22 cellular contexts compared by ENCODE assay signal in genomic region chr14:64728106-64728505, GRCh38. TPM values are rescaled to one million over a fixed set of nuclear protein-coding genes. Genes with fewer than 3 reads are reported as not detected.
DNase-seq lines count a peak whose midpoint lies in the region; ATAC-seq and TF ChIP-seq lines count a peak whose summit lies in the region.
"Had no signal": no experiment of that assay in that cellular context is flagged by ENCODE, and none has a peak within 500 bp of the region (broad histone marks: within the 10 kb centered on the region; RNA-seq: fewer than 3 reads in every experiment).

No MANE protein-coding gene starts in this region.

- peaks cover 95% of the 10 kb centered on the region for H3K79me2 ChIP-seq in mammary epithelial cell (ENCODE audit: insufficient read depth, low read length)

- H3K36me3 ChIP-seq in CD8-positive, alpha-beta memory T cell (ENCODE audit: insufficient read depth, low read length) = no peaks in the 10 kb centered on the region
- H3K36me3 ChIP-seq in endodermal cell (ENCODE audit: control insufficient read depth, insufficient read depth, low read length) (peaks cover 21% of the 10 kb centered on the region), mammary epithelial cell (ENCODE audit: insufficient read depth, low read length) (peaks cover 47% of the 10 kb centered on the region)

- H3K36me3 Mint-ChIP-seq in CD8-positive, alpha-beta memory T cell = peaks cover 0 to 6% (median 2%) of the 10 kb centered on the region in 3 donors
- H3K36me3 Mint-ChIP-seq in WTC11 (peaks cover 39% of the 10 kb centered on the region), endodermal cell (ENCODE audit: low read depth) (peaks cover 29% of the 10 kb centered on the region)
- H3K36me3 Mint-ChIP-seq in natural killer cell treated with Interleukin-12 subunit alpha and Interleukin-12 subunit beta and Interleukin-15 and Interleukin-18, amount 100 ng/mL, for 72 hours = no peaks in the 10 kb centered on the region

- peak overlapping the region; percentile 59 to 99 (median 86) for H3K27ac Mint-ChIP-seq in CD8-positive, alpha-beta memory T cell
- H3K27ac Mint-ChIP-seq in WTC11 = peak overlapping the region; percentile 49; the same call in 1 of the 2 replicates
- no peak overlapping the region for H3K27ac Mint-ChIP-seq in endodermal cell
- peak overlapping the region; percentile 12 to 96 for H3K27ac Mint-ChIP-seq in natural killer cell treated with Interleukin-12 subunit alpha and Interleukin-12 subunit beta and Interleukin-15 and Interleukin-18, amount 100 ng/mL, for 72 hours
- H3K27ac Mint-ChIP-seq: activated naive CD4-positive, alpha-beta T cell treated with anti-CD3 and anti-CD28 coated beads, Interleukin-2, amount 10 ng/mL, durations not matched to agents 7 days and 5 days; stimulated activated naive CD8-positive, alpha-beta T cell treated with anti-CD3 and anti-CD28 coated beads, Interleukin-15, Interleukin-2, amounts not matched to agents 100 ng/mL and 50 ng/mL, for 24 hours had no signal

- H3K4me1 Mint-ChIP-seq in CD8-positive, alpha-beta memory T cell = peaks cover 73 to 80% (median 75%) of the 10 kb centered on the region in 3 donors
- H3K4me1 Mint-ChIP-seq in WTC11 = peaks cover 43% of the 10 kb centered on the region
- peaks cover 33% of the 10 kb centered on the region for H3K4me1 Mint-ChIP-seq in endodermal cell
- peaks cover 51 to 62% of the 10 kb centered on the region in 2 donors for H3K4me1 Mint-ChIP-seq in natural killer cell treated with Interleukin-12 subunit alpha and Interleukin-12 subunit beta and Interleukin-15 and Interleukin-18, amount 100 ng/mL, for 72 hours (ENCODE audit: low read depth in 2 of 2)

- H3K9ac ChIP-seq in endodermal cell (ENCODE audit: extremely low read depth, low read length, poor library complexity, severe bottlenecking) = no peak overlapping the region
- no peak overlapping the region for H3K9ac ChIP-seq in mammary epithelial cell (ENCODE audit: insufficient read depth, low read length)
- H3K9ac ChIP-seq: BLaER1 treated with 17β-estradiol and CSF1 and Interleukin-3, amounts not matched to agents 10 nM and 100 nM had no signal

- no peaks in the 10 kb centered on the region for H4K20me1 ChIP-seq in mammary epithelial cell (ENCODE audit: insufficient read depth, low read length)

- 91% methylated on average over 6 of the region's 6 CpGs for WGBS in endodermal cell (ENCODE audit: insufficient coverage in 1 of 2, insufficient read length in 1 of 2), 2 experiments
- WGBS in mammary epithelial cell (ENCODE audit: low coverage, missing lambda C conversion rate) = 94% methylated on average over 4 of the region's 6 CpGs

- DNase-seq in CD8-positive, alpha-beta memory T cell = no peak
- DNase-seq in WTC11 (ENCODE audit: low spot score) (no peak), endodermal cell (peak; percentile 30), mammary epithelial cell (no peak), amygdala (lab: John Stamatoyannopoulos, UW) (no peak)
- peak; percentile 45 for DNase-seq in natural killer cell treated with Interleukin-12 subunit alpha and Interleukin-12 subunit beta and Interleukin-15 and Interleukin-18, amount 100 ng/mL, for 72 hours (ENCODE audit: low spot score)
- no peak for DNase-seq in stimulated activated CD4-positive, alpha-beta T cell treated with anti-CD3 and anti-CD28 coated beads, Interleukin-2, amount 100 ng/mL, for 24 hours
- DNase-seq: activated CD8-positive, alpha-beta memory T cell treated with anti-CD3 and anti-CD28 coated beads for 24 hours; activated naive CD4-positive, alpha-beta T cell treated with anti-CD3 and anti-CD28 coated beads, Interleukin-2, amount 10 ng/mL, durations not matched to agents 7 days and 5 days; activated T-cell treated with anti-CD3 and anti-CD28 coated beads, Interleukin-2, amount 50 U/mL, for 1 hour; caudate nucleus; foreskin keratinocyte; hippocampal formation; naive thymus-derived CD4-positive, alpha-beta T cell; NCI-H510A treated with DMSO at 0.1 percent for 48 hours; NK-92 treated with Interleukin-12 subunit alpha and Interleukin-12 subunit beta, amount 100 ng/mL, for 24 hours; SJCRH30; thyroid gland had no signal

- peak overlapping the region in 5 of 7 donors; percentile 17 to 58 (median 31) for H3K4me3 Mint-ChIP-seq in CD8-positive, alpha-beta memory T cell
- H3K4me3 Mint-ChIP-seq in WTC11 (no peak overlapping the region), endodermal cell (no peak overlapping the region)
- no peak overlapping the region for H3K4me3 Mint-ChIP-seq in natural killer cell treated with Interleukin-12 subunit alpha and Interleukin-12 subunit beta and Interleukin-15 and Interleukin-18, amount 100 ng/mL, for 72 hours
- H3K4me3 Mint-ChIP-seq: activated naive CD4-positive, alpha-beta T cell treated with anti-CD3 and anti-CD28 coated beads, Interleukin-2, amount 10 ng/mL, durations not matched to agents 7 days and 5 days; naive thymus-derived CD4-positive, alpha-beta T cell; stimulated activated naive CD8-positive, alpha-beta T cell treated with anti-CD3 and anti-CD28 coated beads, Interleukin-15, Interleukin-2, amounts not matched to agents 100 ng/mL and 50 ng/mL, for 24 hours had no signal

- TF ChIP-seq CTCF in WTC11 (IDR thresholded peaks at IDR 0.05) (no peak), endodermal cell (conservative IDR thresholded peaks at IDR 0.05) (no peak), mammary epithelial cell (conservative IDR thresholded peaks at IDR 0.05 in 1 of 2, IDR thresholded peaks at IDR 0.05 in 1 of 2; ENCODE audit: extremely low read depth in 1 of 2, insufficient read depth in 1 of 2, low read depth in 1 of 2, low read length in 2 of 2) (no peak)

- CTCF ChIA-PET in CD8-positive, alpha-beta memory T cell (lab: Charles Lee) = interaction anchor here (0.9 kb wide), 1 partner anchor 58 kb away, joined by 3 read pairs; no protein-coding TSS in a partner anchor
- CTCF ChIA-PET in WTC11 (lab: Charles Lee) = no interaction called here
- CTCF ChIA-PET in mammary epithelial cell (lab: Charles Lee; ENCODE audit: low non-redundant PET) = no interaction called here

- no peak overlapping the region for H3K27ac ChIP-seq in CD8-positive, alpha-beta memory T cell (ENCODE audit: low read depth, low read length)
- H3K27ac ChIP-seq in endodermal cell (ENCODE audit: low read depth, low read length) (no peak overlapping the region), mammary epithelial cell (ENCODE audit: insufficient read depth, low read depth, low read length) (no peak overlapping the region)
- H3K27ac ChIP-seq: BLaER1 treated with 17β-estradiol and CSF1 and Interleukin-3, amounts not matched to agents 10 nM and 100 nM; foreskin keratinocyte; SJCRH30; thyroid gland had no signal

- H3K27me3 Mint-ChIP-seq in CD8-positive, alpha-beta memory T cell = no peaks in the 10 kb centered on the region
- H3K27me3 Mint-ChIP-seq in WTC11 (ENCODE audit: low read depth) = no peaks in the 10 kb centered on the region
- H3K27me3 Mint-ChIP-seq in endodermal cell (ENCODE audit: insufficient read depth) = no peaks in the 10 kb centered on the region
- H3K27me3 Mint-ChIP-seq in natural killer cell treated with Interleukin-12 subunit alpha and Interleukin-12 subunit beta and Interleukin-15 and Interleukin-18, amount 100 ng/mL, for 72 hours = no peaks in the 10 kb centered on the region
- H3K27me3 Mint-ChIP-seq: stimulated activated naive CD8-positive, alpha-beta T cell treated with anti-CD3 and anti-CD28 coated beads, Interleukin-15, Interleukin-2, amounts not matched to agents 100 ng/mL and 50 ng/mL, for 24 hours had no signal

- no peak overlapping the region for H2AFZ ChIP-seq in mammary epithelial cell (ENCODE audit: low read depth, low read length)

- intact Hi-C loops in mammary epithelial cell (cut with micrococcal nuclease) = no loop called here

- dilution Hi-C loops in mammary epithelial cell (cut with HindIII; ENCODE audit: low sequenced_read_pairs) = no loop called here

- peaks cover 71% of the 10 kb centered on the region for H3K4me1 ChIP-seq in CD8-positive, alpha-beta memory T cell (ENCODE audit: insufficient read depth, low read length)
- peaks cover 26% of the 10 kb centered on the region for H3K4me1 ChIP-seq in endodermal cell (ENCODE audit: control insufficient read depth, insufficient read depth, low read length)
- peaks cover 45% of the 10 kb centered on the region for H3K4me1 ChIP-seq in mammary epithelial cell (ENCODE audit: insufficient read depth, low read length)

- no peaks in the 10 kb centered on the region for H3K9me3 Mint-ChIP-seq in CD8-positive, alpha-beta memory T cell
- H3K9me3 Mint-ChIP-seq in WTC11 = no peaks in the 10 kb centered on the region
- H3K9me3 Mint-ChIP-seq in endodermal cell = no peaks in the 10 kb centered on the region
- no peaks in the 10 kb centered on the region for H3K9me3 Mint-ChIP-seq in natural killer cell treated with Interleukin-12 subunit alpha and Interleukin-12 subunit beta and Interleukin-15 and Interleukin-18, amount 100 ng/mL, for 72 hours
- H3K9me3 Mint-ChIP-seq: activated naive CD4-positive, alpha-beta T cell treated with anti-CD3 and anti-CD28 coated beads, Interleukin-2, amount 10 ng/mL, durations not matched to agents 7 days and 5 days; naive thymus-derived CD4-positive, alpha-beta T cell; stimulated activated naive CD8-positive, alpha-beta T cell treated with anti-CD3 and anti-CD28 coated beads, Interleukin-15, Interleukin-2, amounts not matched to agents 100 ng/mL and 50 ng/mL, for 24 hours had no signal

- BruUV-seq in mammary epithelial cell (replicated peaks; lab: Mats Ljungman, UMichigan) = no TSS peak

- POLR2A ChIA-PET in CD8-positive, alpha-beta memory T cell (lab: Charles Lee) = no interaction called here
- POLR2A ChIA-PET in WTC11 (lab: Charles Lee) = no interaction called here

- no peak overlapping the region for H3K4me2 ChIP-seq in mammary epithelial cell (ENCODE audit: insufficient read depth, low read depth, low read length)

- no peak overlapping the region for H3K4me3 ChIP-seq in CD8-positive, alpha-beta memory T cell (ENCODE audit: low read length)
- H3K4me3 ChIP-seq in endodermal cell (ENCODE audit: low read length) (no peak overlapping the region), mammary epithelial cell (replicated peaks in 1 of 3; ENCODE audit: insufficient read depth in 1 of 3, low read depth in 2 of 3, low read length in 3 of 3) (no peak overlapping the region)
- H3K4me3 ChIP-seq: BLaER1 treated with 17β-estradiol and CSF1 and Interleukin-3, amounts not matched to agents 10 nM and 100 nM; SJCRH30; thyroid gland had no signal

- no peaks in the 10 kb centered on the region for H3K9me3 ChIP-seq in CD8-positive, alpha-beta memory T cell (ENCODE audit: low read length)
- H3K9me3 ChIP-seq in endodermal cell (ENCODE audit: control insufficient read depth, low read length) (no peaks in the 10 kb centered on the region), mammary epithelial cell (replicated peaks; ENCODE audit: insufficient read depth, low read length) (no peaks in the 10 kb centered on the region)
- H3K9me3 ChIP-seq: BLaER1 treated with 17β-estradiol and CSF1 and Interleukin-3, amounts not matched to agents 10 nM and 100 nM; SJCRH30; thyroid gland had no signal

- no peaks in the 10 kb centered on the region for H3K27me3 ChIP-seq in CD8-positive, alpha-beta memory T cell (ENCODE audit: insufficient read depth, low read length, poor library complexity, severe bottlenecking)
- no peaks in the 10 kb centered on the region for H3K27me3 ChIP-seq in endodermal cell (ENCODE audit: control insufficient read depth, insufficient read depth, low read length, poor library complexity, severe bottlenecking)
- H3K27me3 ChIP-seq in mammary epithelial cell (ENCODE audit: insufficient read depth, low read length) = no peaks in the 10 kb centered on the region
- H3K27me3 ChIP-seq: BLaER1 treated with 17β-estradiol and CSF1 and Interleukin-3, amounts not matched to agents 10 nM and 100 nM; foreskin keratinocyte; SJCRH30; thyroid gland had no signal

- no peak for ATAC-seq in WTC11
- no peak for ATAC-seq in natural killer cell treated with Interleukin-12 subunit alpha and Interleukin-12 subunit beta and Interleukin-15 and Interleukin-18, amount 100 ng/mL, for 72 hours
- no peak for ATAC-seq in esophagus mucosa
- ATAC-seq: activated CD4-positive, CD25-positive, alpha-beta regulatory T cell treated with anti-CD3 and anti-CD28 coated beads, Interleukin-2, amount 50 U/mL, for 24 hours; foreskin keratinocyte; naive thymus-derived CD4-positive, alpha-beta T cell had no signal

- in situ Hi-C loops in mammary epithelial cell (cut with MboI; ENCODE audit: low sequenced_read_pairs in 2 of 2) = no loop called here

RNA-seq across cellular contexts. Expression of gene PLEKHG3, which starts 23.9 kb away (rescaled TPM):
- 1 to 10 TPM; 4.9 to 5.0 TPM for total RNA-seq in CD8-positive, alpha-beta memory T cell
- polyA plus RNA-seq in CD8-positive, alpha-beta memory T cell = 61.1 TPM
- total RNA-seq in WTC11 (2021) (70.6 to 75.3 TPM (median 71.8 TPM) in 3 replicates), endodermal cell (10 to 100 TPM; 31.7 to 52.6 TPM), mammary epithelial cell (100 to 1,000 TPM in 1 of 2 donors, 10 to 100 TPM in 1; 47.8 to 137 TPM), esophagus mucosa (62.9 TPM)
- 35.6 TPM for polyA plus RNA-seq in endodermal cell (2013, experiment 1 of 2)
- 30.8 TPM for polyA plus RNA-seq in endodermal cell (2013, experiment 2 of 2)
- total RNA-seq in natural killer cell treated with Interleukin-12 subunit alpha and Interleukin-12 subunit beta and Interleukin-15 and Interleukin-18, amount 100 ng/mL, for 72 hours = 10 to 100 TPM; 17.1 to 30.3 TPM
- polyA plus RNA-seq in mammary epithelial cell = 68.7 TPM
- polyA minus RNA-seq in mammary epithelial cell = 80.7 TPM

Comparison
In these comparisons a context has a peak if more than half of its experiments do, and no peak if none do; other contexts are left out.
1. DNase-seq: peak in endodermal cell (single experiment) and natural killer cell treated with Interleukin-12 subunit alpha and Interleukin-12 subunit beta and Interleukin-15 and Interleukin-18, amount 100 ng/mL, for 72 hours (single experiment); none in CD8-positive, alpha-beta memory T cell (0 of 5), WTC11 (single experiment), mammary epithelial cell (single experiment), stimulated activated CD4-positive, alpha-beta T cell treated with anti-CD3 and anti-CD28 coated beads, Interleukin-2, amount 100 ng/mL, for 24 hours (0 of 2) and amygdala (0 of 56).
2. H3K4me3 Mint-ChIP-seq: peak in CD8-positive, alpha-beta memory T cell (5 of 7); none in WTC11 (single experiment), endodermal cell (single experiment) and natural killer cell treated with Interleukin-12 subunit alpha and Interleukin-12 subunit beta and Interleukin-15 and Interleukin-18, amount 100 ng/mL, for 72 hours (single experiment).